Comparison of ENCODE assay signal across 26 cellular contexts in genomic region chr2:60974652-60975051, GRCh38.
"Had no signal": no experiment of that assay in that cellular context is flagged by ENCODE, and none has a peak within 500 bp of the region (broad histone marks: within the 10 kb centered on the region; RNA-seq: fewer than 3 reads in every experiment).

No MANE protein-coding gene starts in this region.

- H3K9me3 ChIP-seq: adrenal gland, Peyer's patch, SJSA1 had no signal

- H3K4me3 ChIP-seq: adrenal gland, Peyer's patch, SJSA1 had no signal

- H3K4me1 ChIP-seq: adrenal gland, SJSA1 had no signal

- FAIRE-seq: TTC549 had no signal

- H3K27me3 Mint-ChIP-seq: activated CD4-positive, alpha-beta memory T cell treated with anti-CD3 and anti-CD28 coated beads, Interleukin-2, amount 10 ng/mL, durations not matched to agents 7 days and 5 days; activated CD4-positive, alpha-beta T cell treated with anti-CD3 and anti-CD28 coated beads, Interleukin-2, amount 10 ng/mL, durations not matched to agents 7 days and 5 days; activated naive CD8-positive, alpha-beta T cell treated with anti-CD3 and anti-CD28 coated beads, Interleukin-2, amount 10 ng/mL, durations not matched to agents 7 days and 5 days had no signal

- H3K9me3 Mint-ChIP-seq: activated CD4-positive, alpha-beta memory T cell treated with anti-CD3 and anti-CD28 coated beads, Interleukin-2, amount 10 ng/mL, durations not matched to agents 7 days and 5 days; activated CD4-positive, alpha-beta T cell treated with anti-CD3 and anti-CD28 coated beads, Interleukin-2, amount 10 ng/mL, durations not matched to agents 7 days and 5 days; activated naive CD8-positive, alpha-beta T cell treated with anti-CD3 and anti-CD28 coated beads, Interleukin-2, amount 10 ng/mL, durations not matched to agents 7 days and 5 days; activated T-cell treated with anti-CD3 and anti-CD28 coated beads, Interleukin-2, amount 50 U/mL, for 72 hours had no signal

- ATAC-seq: activated T-cell treated with anti-CD3 and anti-CD28 coated beads, Interleukin-2, amount 50 U/mL, for 72 hours had no signal

- H3K36me3 ChIP-seq: adrenal gland, Peyer's patch, SJSA1 had no signal

- H3K27ac Mint-ChIP-seq: activated CD4-positive, alpha-beta memory T cell treated with anti-CD3 and anti-CD28 coated beads, Interleukin-2, amount 10 ng/mL, durations not matched to agents 7 days and 5 days; activated CD4-positive, alpha-beta T cell treated with anti-CD3 and anti-CD28 coated beads, Interleukin-2, amount 10 ng/mL, durations not matched to agents 7 days and 5 days; activated naive CD8-positive, alpha-beta T cell treated with anti-CD3 and anti-CD28 coated beads, Interleukin-2, amount 10 ng/mL, durations not matched to agents 7 days and 5 days; activated T-cell treated with anti-CD3 and anti-CD28 coated beads, Interleukin-2, amount 50 U/mL, for 72 hours had no signal

- H3K27ac ChIP-seq: adrenal gland, RWPE1, SJSA1 had no signal

- DNase-seq: activated CD4-positive, alpha-beta memory T cell treated with anti-CD3 and anti-CD28 coated beads, Interleukin-2, amount 10 ng/mL, durations not matched to agents 7 days and 5 days; activated CD4-positive, alpha-beta T cell treated with anti-CD3 and anti-CD28 coated beads, Interleukin-2, amount 10 ng/mL, durations not matched to agents 7 days and 5 days; activated CD4-positive, CD25-positive, alpha-beta regulatory T cell; activated naive CD4-positive, alpha-beta T cell treated with anti-CD3 and anti-CD28 coated beads, Interleukin-2, amount 50 U/mL, for 16 hours; activated naive CD8-positive, alpha-beta T cell treated with anti-CD3 and anti-CD28 coated beads, Interleukin-2, amount 10 ng/mL, durations not matched to agents 7 days and 5 days; activated T-cell treated with anti-CD3 and anti-CD28 coated beads, Interleukin-2, amount 50 U/mL, for 72 hours; adrenal gland; anterior cingulate cortex; cerebellar nuclear complex; KBM-7; NCI-H1092; NCI-H1417; NCI-H1694; NCI-H2029; NCI-H2107; NCI-H2171 treated with DMSO at 0.1 percent for 48 hours; NCI-H226; NCI-H526 treated with DMSO at 0.1 percent for 48 hours; NK-92 treated with Interleukin-12 subunit alpha and Interleukin-12 subunit beta, amount 100 ng/mL, for 24 hours; Peyer's patch; SHP77; T-helper 2 cell; T1000 had no signal

- H3K4me3 Mint-ChIP-seq: activated CD4-positive, alpha-beta memory T cell treated with anti-CD3 and anti-CD28 coated beads, Interleukin-2, amount 10 ng/mL, durations not matched to agents 7 days and 5 days; activated CD4-positive, alpha-beta T cell treated with anti-CD3 and anti-CD28 coated beads, Interleukin-2, amount 10 ng/mL, durations not matched to agents 7 days and 5 days; activated naive CD8-positive, alpha-beta T cell treated with anti-CD3 and anti-CD28 coated beads, Interleukin-2, amount 10 ng/mL, durations not matched to agents 7 days and 5 days; activated T-cell treated with anti-CD3 and anti-CD28 coated beads, Interleukin-2, amount 50 U/mL, for 72 hours had no signal

- H3K27me3 ChIP-seq: adrenal gland, Peyer's patch, SJSA1 had no signal
